ENCODE assay signal across 8 cellular contexts in the genomic region with DNA sequence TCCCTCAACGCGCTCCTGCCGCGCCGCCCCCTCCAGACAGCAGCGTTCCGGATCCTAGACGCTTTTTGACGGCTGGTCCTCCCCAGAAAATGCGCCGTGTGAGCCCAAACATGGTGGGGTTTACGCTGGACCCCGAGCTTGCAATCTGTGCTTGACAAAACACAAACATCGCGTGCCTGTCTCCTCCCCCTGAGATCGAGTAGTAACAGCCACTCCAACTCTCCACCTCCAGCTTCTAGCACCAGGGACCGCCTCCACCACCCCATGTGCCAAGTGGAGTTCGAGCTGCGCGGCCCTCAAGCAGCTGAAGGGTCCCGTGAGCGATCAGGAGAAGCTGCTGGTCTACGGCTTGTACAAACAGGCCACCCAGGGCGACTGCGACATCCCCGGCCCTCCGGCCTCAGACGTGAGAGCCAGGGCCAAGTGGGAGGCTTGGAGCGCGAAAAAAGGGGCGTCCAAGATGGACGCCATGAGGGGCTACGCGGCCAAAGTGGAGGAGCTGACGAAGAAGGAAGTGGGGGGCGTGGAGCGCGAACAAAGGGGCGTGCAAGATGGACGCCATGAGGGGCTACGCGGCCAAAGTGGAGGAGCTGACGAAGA.
DNase-seq lines count a peak whose midpoint lies in the region; ATAC-seq lines count a peak whose summit lies in the region.

No MANE protein-coding gene starts in this region.

- DNase-seq in NCI-H748 (lab: John Stamatoyannopoulos, UW; ENCODE audit: unreplicated experiment) (peak; percentile 77), cerebellar cortex (ENCODE audit: low spot score) (peak; percentile 50), left kidney (ENCODE audit: low read depth, low spot score) (peak; percentile 86), DMS153 treated with DMSO at 0.1 percent for 48 hours (lab: John Stamatoyannopoulos, UW; ENCODE audit: unreplicated experiment) (no peak), amniotic stem cell (lab: John Stamatoyannopoulos, UW) (no peak)
- DNase-seq in stimulated activated naive CD8-positive, alpha-beta T cell treated with anti-CD3 and anti-CD28 coated beads, Interleukin-15, Interleukin-2, amounts not matched to agents 100 U/mL and 50 U/mL, for 24 hours = peak; percentile 43

- peak; percentile 8 for ATAC-seq in GM21737 (IDR thresholded peaks at IDR 0.05; ENCODE audit: unreplicated experiment)
- ATAC-seq in stimulated activated naive CD8-positive, alpha-beta T cell treated with anti-CD3 and anti-CD28 coated beads, Interleukin-15, Interleukin-2, amounts not matched to agents 100 U/mL and 50 U/mL, for 24 hours = no peak

- H3K4me1 ChIP-seq in BLaER1 treated with 17β-estradiol and CSF1 and Interleukin-3, amounts not matched to agents 10 nM and 100 nM = peaks cover 22 to 37% (median 36%) of the 10 kb centered on the region in 10 experiments

- peak overlapping the region; percentile 92 to 99 (median 96) for H3K4me2 ChIP-seq in BLaER1 treated with 17β-estradiol and CSF1 and Interleukin-3, amounts not matched to agents 10 nM and 100 nM

- no peaks in the 10 kb centered on the region for H3K27me3 ChIP-seq in BLaER1 treated with 17β-estradiol and CSF1 and Interleukin-3, amounts not matched to agents 10 nM and 100 nM

- H3K27ac ChIP-seq in BLaER1 treated with 17β-estradiol and CSF1 and Interleukin-3, amounts not matched to agents 10 nM and 100 nM = peak overlapping the region; percentile 86 to 100 (median 98)

- H3K4me3 ChIP-seq in BLaER1 treated with 17β-estradiol and CSF1 and Interleukin-3, amounts not matched to agents 10 nM and 100 nM = peak overlapping the region; percentile 75 to 91 (median 85)

- H3K9me3 ChIP-seq in BLaER1 treated with 17β-estradiol and CSF1 and Interleukin-3, amounts not matched to agents 10 nM and 100 nM (replicated peaks in 1 of 11) = peaks cover 0 to 13% (median 7%) of the 10 kb centered on the region in 11 experiments; a peak in 9 of 22 replicates

- H3K36me3 ChIP-seq in BLaER1 treated with 17β-estradiol and CSF1 and Interleukin-3, amounts not matched to agents 10 nM and 100 nM = peaks cover 29 to 47% (median 35%) of the 10 kb centered on the region in 11 experiments

- H4K20me1 ChIP-seq in BLaER1 treated with 17β-estradiol and CSF1 and Interleukin-3, amounts not matched to agents 10 nM and 100 nM = peaks cover 0 to 36% (median 30%) of the 10 kb centered on the region in 11 experiments; a peak in 19 of 22 replicates

- H3K9ac ChIP-seq in BLaER1 treated with 17β-estradiol and CSF1 and Interleukin-3, amounts not matched to agents 10 nM and 100 nM = peak overlapping the region; percentile 93 to 99 (median 97)

Comparison
In these comparisons a context has a peak if more than half of its experiments do, and no peak if none do; other contexts are left out.
1. DNase-seq: peak in NCI-H748 (single experiment), cerebellar cortex (single experiment), left kidney (single experiment) and stimulated activated naive CD8-positive, alpha-beta T cell treated with anti-CD3 and anti-CD28 coated beads, Interleukin-15, Interleukin-2, amounts not matched to agents 100 U/mL and 50 U/mL, for 24 hours (single experiment); none in DMS153 treated with DMSO at 0.1 percent for 48 hours (single experiment) and amniotic stem cell (single experiment).